8 cellular contexts compared by ENCODE assay signal in the genomic region with DNA sequence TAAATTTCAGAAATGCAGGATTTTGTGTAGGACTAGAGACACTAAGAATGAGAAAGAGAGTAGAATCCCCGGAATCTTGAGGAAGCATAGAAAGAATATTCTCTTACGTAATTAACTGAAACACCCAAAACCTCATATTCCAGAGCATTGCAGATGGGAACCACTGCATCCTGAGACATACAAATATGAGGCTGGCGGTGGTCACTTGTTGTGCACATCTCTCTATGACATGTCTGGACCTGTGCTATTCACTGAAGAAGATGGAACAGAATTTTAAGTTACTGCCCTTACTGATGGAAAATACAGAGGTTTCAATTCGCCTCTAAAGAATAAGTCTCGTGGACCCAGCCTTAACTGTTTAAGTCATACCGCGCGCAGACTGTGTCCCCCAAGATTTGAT. TPM values are rescaled to one million over a fixed set of nuclear protein-coding genes. Genes with fewer than 3 reads are reported as not detected.
DNase-seq lines count a peak whose midpoint lies in the region; ATAC-seq and TF ChIP-seq lines count a peak whose summit lies in the region.

No MANE protein-coding gene starts in this region.

- H3K4me2 ChIP-seq in OCI-LY1 (ENCODE audit: low read length) (peak overlapping the region; percentile 89), trophoblast cell (ENCODE audit: low read length) (peak overlapping the region; percentile 57)

- no peak overlapping the region for H2AK5ac ChIP-seq in trophoblast cell (ENCODE audit: low read length)

- 92 to 95% methylated on average over 8 of the region's 8 CpGs for WGBS in endodermal cell (ENCODE audit: insufficient coverage in 1 of 2, insufficient read length in 1 of 2), 2 experiments
- no CpG with 5 or more reads among the region's 8 CpGs for WGBS in trophoblast cell (ENCODE audit: extremely low coverage, insufficient coverage, insufficient read length)

- H3K4ac ChIP-seq in trophoblast cell (ENCODE audit: low read depth, low read length): no peak overlapping the region

- peaks cover 25% of the 10 kb centered on the region for H3K79me2 ChIP-seq in OCI-LY1 (ENCODE audit: insufficient read depth, low read length)
- H3K79me2 ChIP-seq in trophoblast cell (ENCODE audit: control insufficient read depth, insufficient read depth, low read length, poor library complexity): no peaks in the 10 kb centered on the region

- H3K27me3 ChIP-seq in OCI-LY1 (ENCODE audit: insufficient read depth, low read length): no peaks in the 10 kb centered on the region
- no peaks in the 10 kb centered on the region for H3K27me3 ChIP-seq in endodermal cell (ENCODE audit: control insufficient read depth, insufficient read depth, low read length, poor library complexity, severe bottlenecking)
- H3K27me3 ChIP-seq in trophoblast cell (ENCODE audit: insufficient read depth, low read length): no peaks in the 10 kb centered on the region

- DNase-seq in ELR (ENCODE audit: low read depth) (peak; percentile 20), endodermal cell (no peak), trophoblast cell (peak; percentile 20 to 49), posterior vena cava (ENCODE audit: low spot score) (no peak), NCI-H1417 treated with DMSO at 0.1 percent for 48 hours (lab: John Stamatoyannopoulos, UW) (no peak), mesenteric fat pad (ENCODE audit: low spot score) (no peak)

- H3K9ac ChIP-seq in OCI-LY1 (ENCODE audit: low read length) (peak overlapping the region; percentile 90), endodermal cell (ENCODE audit: extremely low read depth, low read length, poor library complexity, severe bottlenecking) (peak overlapping the region; percentile 71), trophoblast cell (ENCODE audit: low read length) (no peak overlapping the region)

- H3K27me3 Mint-ChIP-seq in endodermal cell (ENCODE audit: insufficient read depth): no peaks in the 10 kb centered on the region

- peaks cover 12% of the 10 kb centered on the region for H3K4me1 Mint-ChIP-seq in endodermal cell

- H2AFZ ChIP-seq in OCI-LY1 (ENCODE audit: low read length) (no peak overlapping the region; the same call in 1 of the 2 replicates), trophoblast cell (ENCODE audit: insufficient read depth, low read length, poor library complexity) (no peak overlapping the region)

- H2BK5ac ChIP-seq in trophoblast cell (ENCODE audit: low read depth, low read length, poor library complexity): no peak overlapping the region

- H3K36me3 ChIP-seq in OCI-LY1 (ENCODE audit: insufficient read depth, low read length) (peaks cover 29% of the 10 kb centered on the region; the same call in 1 of the 2 replicates), endodermal cell (ENCODE audit: control insufficient read depth, insufficient read depth, low read length) (peaks cover 7% of the 10 kb centered on the region), trophoblast cell (ENCODE audit: control insufficient read depth in 1 of 2, insufficient read depth in 2 of 2, low read length in 2 of 2) (no peaks in the 10 kb centered on the region)

- H4K20me1 ChIP-seq in OCI-LY1 (ENCODE audit: insufficient read depth, low read length): no peaks in the 10 kb centered on the region

- H3K79me1 ChIP-seq in trophoblast cell (ENCODE audit: low read length): peaks cover 3% of the 10 kb centered on the region

- H2BK12ac ChIP-seq in trophoblast cell (ENCODE audit: low read length): no peak overlapping the region

- intact Hi-C loops in posterior vena cava (cut with DNase I): no loop called here

- H3K14ac ChIP-seq in trophoblast cell (ENCODE audit: low read length): no peak overlapping the region

- H3K27ac ChIP-seq in OCI-LY1 (ENCODE audit: low read depth, low read length, poor library complexity, severe bottlenecking): peak overlapping the region; percentile 56
- H3K27ac ChIP-seq in endodermal cell (ENCODE audit: low read depth, low read length): no peak overlapping the region
- no peak overlapping the region for H3K27ac ChIP-seq in trophoblast cell (ENCODE audit: low read depth, low read length)

- H4K8ac ChIP-seq in trophoblast cell (ENCODE audit: low read depth, low read length): no peak overlapping the region

- H3K27ac Mint-ChIP-seq in endodermal cell: peak overlapping the region; percentile 69

- H3K9me3 ChIP-seq in OCI-LY1 (ENCODE audit: low read length) (no peaks in the 10 kb centered on the region), endodermal cell (ENCODE audit: control insufficient read depth, low read length) (no peaks in the 10 kb centered on the region), trophoblast cell (ENCODE audit: insufficient read depth, low read depth, low read length) (no peaks in the 10 kb centered on the region)

- H3K23ac ChIP-seq in trophoblast cell (ENCODE audit: low read length): no peak overlapping the region

- H3K4me3 ChIP-seq in OCI-LY1 (ENCODE audit: low read depth, low read length, poor library complexity, severe bottlenecking): peak overlapping the region; percentile 80
- peak overlapping the region; percentile 87 for H3K4me3 ChIP-seq in endodermal cell (ENCODE audit: low read length)
- H3K4me3 ChIP-seq in trophoblast cell (ENCODE audit: low read depth, low read length): no peak overlapping the region

- H3K4me1 ChIP-seq in OCI-LY1 (ENCODE audit: insufficient read depth, low read length, severe bottlenecking) (peaks cover 24% of the 10 kb centered on the region), endodermal cell (ENCODE audit: control insufficient read depth, insufficient read depth, low read length) (no peaks in the 10 kb centered on the region), trophoblast cell (ENCODE audit: control insufficient read depth in 1 of 2, insufficient read depth in 2 of 2, low read length in 2 of 2) (peaks cover 0 to 3% of the 10 kb centered on the region in 2 experiments)

- H3F3A ChIP-seq in OCI-LY1 (ENCODE audit: insufficient read depth, low read length): no peaks in the 10 kb centered on the region

- H3K36me3 Mint-ChIP-seq in endodermal cell (ENCODE audit: low read depth): peaks cover 8% of the 10 kb centered on the region

- no peak overlapping the region for H3K18ac ChIP-seq in trophoblast cell (ENCODE audit: low read length)

- TF ChIP-seq CTCF in OCI-LY1 (IDR thresholded peaks at IDR 0.05; ENCODE audit: low read length): no peak
- TF ChIP-seq CTCF in endodermal cell (conservative IDR thresholded peaks at IDR 0.05): no peak

- ATAC-seq in GM19328 (IDR thresholded peaks at IDR 0.05; ENCODE audit: unreplicated experiment): no peak

- H3K9me2 ChIP-seq in OCI-LY1 (ENCODE audit: low read depth, low read length): no peaks in the 10 kb centered on the region

- H4K91ac ChIP-seq in trophoblast cell (ENCODE audit: low read depth, low read length): no peak overlapping the region

- no peak overlapping the region for H2BK120ac ChIP-seq in trophoblast cell (ENCODE audit: insufficient read depth, low read length, poor library complexity)

- H3K4me3 Mint-ChIP-seq in endodermal cell: peak overlapping the region; percentile 68

- H4K12ac ChIP-seq in trophoblast cell (ENCODE audit: low read depth, low read length): no peak overlapping the region

- peaks cover 4% of the 10 kb centered on the region for H3K9me3 Mint-ChIP-seq in endodermal cell

RNA-seq across cellular contexts. Expression of a gene that starts 0.8 kb away (rescaled TPM):
- 10 to 100 TPM; 18.0 to 26.5 TPM for total RNA-seq in endodermal cell
- polyA plus RNA-seq in endodermal cell (2013, experiment 1 of 2): 26.4 TPM
- polyA plus RNA-seq in endodermal cell (2013, experiment 2 of 2): 29.8 TPM
- 19.0 and 22.8 TPM in 2 replicates for polyA plus RNA-seq in trophoblast cell (2013)
- total RNA-seq in posterior vena cava: 10 to 100 TPM; 19.7 to 22.6 TPM
- 21.9 TPM for total RNA-seq in mesenteric fat pad

RNA-seq across cellular contexts. Expression of a gene that starts 1.4 kb away (rescaled TPM):
- under 1 TPM; 0.09 to 0.18 TPM for total RNA-seq in endodermal cell
- 0.32 TPM for polyA plus RNA-seq in endodermal cell (2013, experiment 1 of 2)
- polyA plus RNA-seq in endodermal cell (2013, experiment 2 of 2): 0.62 TPM
- polyA plus RNA-seq in trophoblast cell (2013): 0.50 and 0.62 TPM in 2 replicates
- under 1 TPM; 0.10 to 0.14 TPM for total RNA-seq in posterior vena cava
- total RNA-seq in mesenteric fat pad: 0.10 TPM

Comparison
In these comparisons a context has a peak if more than half of its experiments do, and no peak if none do; other contexts are left out.
1. DNase-seq: peak in ELR (single experiment) and trophoblast cell (2 of 2); none in endodermal cell (single experiment), posterior vena cava (single experiment), NCI-H1417 treated with DMSO at 0.1 percent for 48 hours (single experiment) and mesenteric fat pad (single experiment).